ENCODE assay signal across 1 cellular context in the genomic region with DNA sequence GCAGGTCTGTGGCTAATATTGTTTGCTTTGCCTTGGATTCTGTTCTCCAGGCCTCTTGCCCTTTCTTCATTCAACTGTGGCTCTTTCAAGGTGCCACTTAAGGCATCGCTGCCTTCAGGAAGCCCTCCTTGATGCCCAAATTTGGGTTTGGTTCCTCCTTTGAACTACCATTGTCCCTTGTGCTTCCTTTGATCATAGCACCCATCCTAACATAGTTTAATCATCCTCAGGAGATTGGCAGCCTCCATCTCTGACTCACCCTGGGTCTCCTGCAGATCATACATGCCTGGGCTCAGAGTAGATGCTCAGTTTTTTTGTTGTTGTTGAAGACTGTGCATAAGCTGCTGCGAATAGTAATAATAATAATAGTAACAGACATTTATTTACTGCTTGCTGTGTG.
A peak's percentile ranks its signal among the peaks of the same experiment; 100 is the strongest.
TF ChIP-seq lines count a peak whose summit lies in the region.

No MANE protein-coding gene starts in this region.

TF ChIP-seq in K562, 482 proteins besides CTCF, POLR2A, EP300 and RAD21 (continued from another document):
- TF ChIP-seq ZNF639 (CRISPR knock-in tag; conservative IDR thresholded peaks at IDR 0.05 in 1 of 2, IDR thresholded peaks at IDR 0.05 in 1 of 2) (no peak), KAT8 (IDR thresholded peaks at IDR 0.05; ENCODE audit: low read depth) (no peak), RCOR1 (IDR thresholded peaks at IDR 0.05; ENCODE audit: borderline replicate concordance in 1 of 2, low read depth in 2 of 2, low read length in 2 of 2) (no peak), SRF (CRISPR knock-in tag; IDR thresholded peaks at IDR 0.05) (peak in 1 of 2 experiments; percentile 74; a peak in 1 of 4 replicates), PKNOX1 (IDR thresholded peaks at IDR 0.05) (no peak), CBX3 (IDR thresholded peaks at IDR 0.05; ENCODE audit: borderline replicate concordance in 1 of 2, low read length in 2 of 2) (no peak), ZC3H8 (IDR thresholded peaks at IDR 0.05) (no peak), ZFP36 (IDR thresholded peaks at IDR 0.05; ENCODE audit: low read depth, low read length, partially characterized antibody) (peak; percentile 40)
- TF ChIP-seq, protein P1, sequence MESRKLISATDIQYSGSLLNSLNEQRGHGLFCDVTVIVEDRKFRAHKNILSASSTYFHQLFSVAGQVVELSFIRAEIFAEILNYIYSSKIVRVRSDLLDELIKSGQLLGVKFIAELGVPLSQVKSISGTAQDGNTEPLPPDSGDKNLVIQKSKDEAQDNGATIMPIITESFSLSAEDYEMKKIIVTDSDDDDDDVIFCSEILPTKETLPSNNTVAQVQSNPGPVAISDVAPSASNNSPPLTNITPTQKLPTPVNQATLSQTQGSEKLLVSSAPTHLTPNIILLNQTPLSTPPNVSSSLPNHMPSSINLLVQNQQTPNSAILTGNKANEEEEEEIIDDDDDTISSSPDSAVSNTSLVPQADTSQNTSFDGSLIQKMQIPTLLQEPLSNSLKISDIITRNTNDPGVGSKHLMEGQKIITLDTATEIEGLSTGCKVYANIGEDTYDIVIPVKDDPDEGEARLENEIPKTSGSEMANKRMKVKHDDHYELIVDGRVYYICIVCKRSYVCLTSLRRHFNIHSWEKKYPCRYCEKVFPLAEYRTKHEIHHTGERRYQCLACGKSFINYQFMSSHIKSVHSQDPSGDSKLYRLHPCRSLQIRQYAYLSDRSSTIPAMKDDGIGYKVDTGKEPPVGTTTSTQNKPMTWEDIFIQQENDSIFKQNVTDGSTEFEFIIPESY (CRISPR knock-in tag; IDR thresholded peaks at IDR 0.05), result no peak
